In the genomic region with DNA sequence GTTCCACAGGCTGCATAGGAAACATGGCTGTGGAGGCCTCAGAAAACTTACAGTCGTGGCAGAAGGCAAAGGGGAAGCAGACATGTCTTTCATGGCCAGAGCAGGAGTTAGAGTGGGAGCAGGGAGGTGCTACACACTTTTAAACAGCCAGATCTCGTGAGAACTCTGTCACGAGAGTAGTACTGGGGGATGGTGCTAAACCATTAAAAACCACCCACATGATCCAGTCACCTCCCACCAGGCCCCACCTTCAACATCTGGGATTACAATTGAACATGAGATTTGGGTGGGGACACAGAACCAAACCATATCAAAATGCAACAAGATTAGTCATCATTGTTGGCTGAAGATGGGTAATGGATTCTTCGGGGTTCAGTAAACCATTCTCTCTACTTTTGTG, we compare ENCODE assay signal across 39 cellular contexts.
"Had no signal": no experiment of that assay in that cellular context is flagged by ENCODE, and none has a peak within 500 bp of the region (broad histone marks: within the 10 kb centered on the region; RNA-seq: fewer than 3 reads in every experiment).

No MANE protein-coding gene starts in this region.

- H3K27ac Mint-ChIP-seq: activated B cell treated with CpG ODN at 0.5 μM for 24 hours; activated CD4-positive, alpha-beta memory T cell treated with anti-CD3 and anti-CD28 coated beads for 36 hours; activated CD4-positive, alpha-beta T cell treated with anti-CD3 and anti-CD28 coated beads, Interleukin-2, amount 10 ng/mL, durations not matched to agents 24 days and 14 days; activated CD8-positive, alpha-beta T cell treated with anti-CD3 and anti-CD28 coated beads for 36 hours; activated naive CD4-positive, alpha-beta T cell treated with anti-CD3 and anti-CD28 coated beads for 36 hours; activated naive CD4-positive, alpha-beta T cell treated with anti-CD3 and anti-CD28 coated beads, Interleukin-2, amount 50 U/mL, for 72 hours; activated naive CD8-positive, alpha-beta T cell treated with anti-CD3 and anti-CD28 coated beads for 36 hours; activated T-cell treated with anti-CD3 and anti-CD28 coated beads, Interleukin-2, amount 50 U/mL, for 72 hours; activated T-helper 1 cell treated with anti-CD3 and anti-CD28 coated beads, Interleukin-12 subunit alpha, Interleukin-12 subunit beta, Interleukin-2, Interleukin-4 antibody, amounts not matched to agents 30 ng/mL and 10 ng/mL and 1 ng/mL, durations not matched to agents 14 hours and 24 hours and 36 hours; activated T-helper 17 cell treated with anti-CD3 and anti-CD28 coated beads, Interleukin-2, amount 50 U/mL, for 72 hours; T-helper 1 cell treated with Interleukin-12 subunit alpha and Interleukin-12 subunit beta and Interleukin-4 antibody, amounts not matched to agents 30 μg/mL and 1 μg/mL, for 36 hours; T-helper 2 cell treated with Interferon-gamma antibody and Interleukin-4, amounts not matched to agents 5 μg/mL and 100 μg/mL, for 36 hours had no signal

- H3K9me3 Mint-ChIP-seq: activated B cell treated with CpG ODN at 0.5 μM for 24 hours; activated CD4-positive, alpha-beta memory T cell treated with anti-CD3 and anti-CD28 coated beads for 36 hours; activated CD4-positive, alpha-beta T cell treated with anti-CD3 and anti-CD28 coated beads, Interleukin-2, amount 10 ng/mL, durations not matched to agents 24 days and 14 days; activated CD8-positive, alpha-beta T cell treated with anti-CD3 and anti-CD28 coated beads for 36 hours; activated naive CD4-positive, alpha-beta T cell treated with anti-CD3 and anti-CD28 coated beads for 36 hours; activated naive CD8-positive, alpha-beta T cell treated with anti-CD3 and anti-CD28 coated beads for 36 hours; activated T-cell treated with anti-CD3 and anti-CD28 coated beads, Interleukin-2, amount 50 U/mL, for 4 hours; activated T-helper 17 cell treated with anti-CD3 and anti-CD28 coated beads, Interleukin-2, amount 50 U/mL, for 72 hours; central memory CD8-positive, alpha-beta T cell; T-helper 1 cell treated with Interleukin-12 subunit alpha and Interleukin-12 subunit beta and Interleukin-4 antibody, amounts not matched to agents 30 μg/mL and 1 μg/mL, for 36 hours; T-helper 2 cell treated with Interferon-gamma antibody and Interleukin-4, amounts not matched to agents 5 μg/mL and 100 μg/mL, for 36 hours had no signal

- H3K9me3 ChIP-seq: adrenal gland, body of pancreas, breast epithelium had no signal

- H3K4me3 ChIP-seq: adrenal gland, body of pancreas, breast epithelium had no signal

- H3K27ac ChIP-seq: adrenal gland, body of pancreas, brain microvascular endothelial cell, breast epithelium, VCaP had no signal

- DNase-seq: activated B cell treated with CpG ODN at 0.5 μM for 24 hours; activated CD4-positive, alpha-beta memory T cell treated with anti-CD3 and anti-CD28 coated beads for 36 hours; activated CD4-positive, alpha-beta T cell treated with anti-CD3 and anti-CD28 coated beads for 4 hours; activated CD4-positive, alpha-beta T cell treated with anti-CD3 and anti-CD28 coated beads, Interleukin-2, amount 10 ng/mL, durations not matched to agents 24 days and 14 days; activated CD4-positive, alpha-beta T cell treated with anti-CD3 and anti-CD28 coated beads, Interleukin-2, amount 50 U/mL, for 1 hour; activated CD4-positive, alpha-beta T cell treated with anti-CD3 and anti-CD28 coated beads, Interleukin-2, amount 50 U/mL, for 4 hours; activated CD4-positive, CD25-positive, alpha-beta regulatory T cell treated with anti-CD3 and anti-CD28 coated beads, Interleukin-2, amount 50 U/mL, for 72 hours; activated CD8-positive, alpha-beta memory T cell treated with anti-CD3 and anti-CD28 coated beads, Interleukin-2, amount 50 U/mL, for 4 hours; activated CD8-positive, alpha-beta T cell treated with anti-CD3 and anti-CD28 coated beads for 36 hours; activated effector memory CD4-positive, alpha-beta T cell treated with anti-CD3 and anti-CD28 coated beads, Interleukin-2, amount 50 U/mL, for 16 hours; activated gamma-delta T cell treated with Interleukin-2 at 50 U/mL for 16 hours; activated naive CD4-positive, alpha-beta T cell; activated naive CD4-positive, alpha-beta T cell treated with anti-CD3 and anti-CD28 coated beads for 36 hours; activated naive CD4-positive, alpha-beta T cell treated with anti-CD3 and anti-CD28 coated beads, Interleukin-2, amount 50 U/mL, for 16 hours; activated naive CD8-positive, alpha-beta T cell treated with anti-CD3 and anti-CD28 coated beads for 36 hours; activated T-cell treated with anti-CD3 and anti-CD28 coated beads for 4 hours; activated T-cell treated with anti-CD3 and anti-CD28 coated beads, Interleukin-2, amount 50 U/mL, for 1 hour; activated T-cell treated with anti-CD3 and anti-CD28 coated beads, Interleukin-2, amount 50 U/mL, for 4 hours; activated T-cell treated with anti-CD3 and anti-CD28 coated beads, Interleukin-2, amount 50 U/mL, for 72 hours; adrenal gland; amniotic stem cell; aorta; body of pancreas; brain microvascular endothelial cell; caudate nucleus; cerebellar nuclear complex; T-helper 1 cell; T-helper 2 cell; T-helper 9 cell had no signal

- H3K27me3 Mint-ChIP-seq: activated B cell treated with CpG ODN at 0.5 μM for 24 hours; activated CD4-positive, alpha-beta memory T cell treated with anti-CD3 and anti-CD28 coated beads for 36 hours; activated CD4-positive, alpha-beta T cell treated with anti-CD3 and anti-CD28 coated beads, Interleukin-2, amount 10 ng/mL, durations not matched to agents 24 days and 14 days; activated CD8-positive, alpha-beta T cell treated with anti-CD3 and anti-CD28 coated beads for 36 hours; activated naive CD8-positive, alpha-beta T cell treated with anti-CD3 and anti-CD28 coated beads for 36 hours; activated T-helper 17 cell treated with anti-CD3 and anti-CD28 coated beads, Interleukin-2, amount 50 U/mL, for 72 hours; central memory CD8-positive, alpha-beta T cell had no signal

- H3K36me3 Mint-ChIP-seq: activated CD4-positive, alpha-beta memory T cell treated with anti-CD3 and anti-CD28 coated beads for 36 hours; activated naive CD4-positive, alpha-beta T cell treated with anti-CD3 and anti-CD28 coated beads, Interleukin-2, amount 50 U/mL, for 72 hours; activated naive CD8-positive, alpha-beta T cell treated with anti-CD3 and anti-CD28 coated beads for 36 hours had no signal

- H3K27me3 ChIP-seq: adrenal gland, body of pancreas, brain microvascular endothelial cell, breast epithelium had no signal

- H3K4me3 Mint-ChIP-seq: activated B cell treated with CpG ODN at 0.5 μM for 24 hours; activated CD4-positive, alpha-beta memory T cell treated with anti-CD3 and anti-CD28 coated beads for 36 hours; activated CD4-positive, alpha-beta T cell treated with anti-CD3 and anti-CD28 coated beads, Interleukin-2, amount 10 ng/mL, durations not matched to agents 24 days and 14 days; activated CD8-positive, alpha-beta T cell treated with anti-CD3 and anti-CD28 coated beads for 36 hours; activated naive CD4-positive, alpha-beta T cell treated with anti-CD3 and anti-CD28 coated beads for 36 hours; activated naive CD8-positive, alpha-beta T cell treated with anti-CD3 and anti-CD28 coated beads for 36 hours; activated T-cell treated with anti-CD3 and anti-CD28 coated beads, Interleukin-2, amount 50 U/mL, for 4 hours; activated T-cell treated with anti-CD3 and anti-CD28 coated beads, Interleukin-2, amount 50 U/mL, for 72 hours; activated T-helper 1 cell treated with anti-CD3 and anti-CD28 coated beads, Interleukin-12 subunit alpha, Interleukin-12 subunit beta, Interleukin-2, Interleukin-4 antibody, amounts not matched to agents 30 ng/mL and 10 ng/mL and 1 ng/mL, durations not matched to agents 14 hours and 24 hours and 36 hours; activated T-helper 17 cell treated with anti-CD3 and anti-CD28 coated beads, Interleukin-2, amount 50 U/mL, for 72 hours; central memory CD8-positive, alpha-beta T cell; T-helper 1 cell treated with Interleukin-12 subunit alpha and Interleukin-12 subunit beta and Interleukin-4 antibody, amounts not matched to agents 30 μg/mL and 1 μg/mL, for 36 hours; T-helper 2 cell treated with Interferon-gamma antibody and Interleukin-4, amounts not matched to agents 5 μg/mL and 100 μg/mL, for 36 hours had no signal

- H3K36me3 ChIP-seq: adrenal gland, brain microvascular endothelial cell, breast epithelium had no signal

- FAIRE-seq: astrocyte, TTC549 had no signal
